ENCODE assay signal across 12 cellular contexts in the genomic region with DNA sequence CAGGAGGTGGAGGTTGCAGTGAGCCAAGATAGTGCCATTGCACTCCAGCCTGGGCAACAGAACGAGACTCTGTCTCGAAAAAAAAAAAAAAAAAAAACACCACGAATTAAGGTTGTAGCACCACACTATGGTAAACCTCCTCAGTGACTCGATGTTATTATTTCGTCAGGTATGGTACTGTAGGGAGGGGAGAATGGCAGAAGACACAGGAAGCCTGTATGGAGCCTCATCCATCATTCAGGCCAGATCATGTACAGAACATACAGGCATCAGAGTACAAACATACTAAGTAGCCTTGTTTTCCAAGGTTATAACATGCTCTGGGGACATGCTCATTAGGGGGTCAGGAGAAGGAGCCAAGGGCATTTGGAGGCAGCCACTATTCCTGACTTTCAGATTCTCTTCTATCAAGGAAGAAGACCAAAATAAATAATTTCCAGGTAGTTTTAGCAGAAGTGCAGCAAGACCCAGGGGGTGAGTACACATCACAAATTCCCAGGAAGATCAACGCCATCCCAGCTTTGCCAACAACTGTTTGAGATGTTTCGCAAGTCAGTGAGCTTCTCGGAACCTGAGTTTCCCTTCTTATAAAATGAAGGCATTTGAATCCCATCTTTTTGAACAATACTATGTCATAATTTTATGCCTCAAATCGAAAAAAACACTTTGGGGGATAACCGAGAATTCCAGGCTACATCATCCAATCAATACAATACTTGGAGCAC.
A peak's percentile ranks its signal among the peaks of the same experiment; 100 is the strongest.
DNase-seq lines count a peak whose midpoint lies in the region; ATAC-seq and TF ChIP-seq lines count a peak whose summit lies in the region.
"Had no signal": no experiment of that assay in that cellular context is flagged by ENCODE, and none has a peak within 500 bp of the region (broad histone marks: within the 10 kb centered on the region; RNA-seq: fewer than 3 reads in every experiment).

No MANE protein-coding gene starts in this region.

- no peak overlapping the region for H3K4me3 ChIP-seq in neuronal stem cell (ENCODE audit: low read length in 2 of 2)
- H3K4me3 ChIP-seq: dorsolateral prefrontal cortex had no signal

- POLR2A ChIA-PET in activated B cell treated with CpG ODN at 0.5 μM for 24 hours (lab: Charles Lee): interaction anchor here (0.5 to 0.7 kb wide), 3 partner anchors 10 to 325 kb away, joined by 3 to 17 read pairs (median 5); no protein-coding TSS in a partner anchor

- no peak overlapping the region for H2AFZ ChIP-seq in neuronal stem cell (ENCODE audit: low read length)

- H2BK5ac ChIP-seq in neuronal stem cell (ENCODE audit: low read length): no peak overlapping the region

- H3K79me1 ChIP-seq in neuronal stem cell (ENCODE audit: low read depth, low read length): no peaks in the 10 kb centered on the region

- no peak overlapping the region for H2BK12ac ChIP-seq in neuronal stem cell (ENCODE audit: low read length)

- no peak overlapping the region for H3K4ac ChIP-seq in neuronal stem cell (ENCODE audit: low read length)

- no peak overlapping the region for H2BK120ac ChIP-seq in neuronal stem cell (ENCODE audit: low read depth, low read length)

- no peak overlapping the region for H3K14ac ChIP-seq in neuronal stem cell (ENCODE audit: low read length)

- no peak overlapping the region for H3K4me3 Mint-ChIP-seq in activated B cell treated with CpG ODN at 0.5 μM for 24 hours

- H3K36me3 ChIP-seq in neuronal stem cell (replicated peaks in 1 of 2; ENCODE audit: control insufficient read depth in 2 of 2, insufficient read depth in 2 of 2, low read length in 2 of 2): no peaks in the 10 kb centered on the region

- intact Hi-C loops in activated B cell treated with CpG ODN at 0.5 μM for 24 hours (cut with micrococcal nuclease): no loop called here

- H3K27ac ChIP-seq in neuronal stem cell (replicated peaks; ENCODE audit: low read length): no peak overlapping the region
- H3K27ac ChIP-seq: dorsolateral prefrontal cortex had no signal

- CTCF ChIA-PET in activated B cell treated with CpG ODN at 0.5 μM for 24 hours (lab: Charles Lee): no interaction called here

- no peaks in the 10 kb centered on the region for H3K9me3 ChIP-seq in neuronal stem cell (replicated peaks in 1 of 2; ENCODE audit: control insufficient read depth in 2 of 2, insufficient read depth in 1 of 2, low read depth in 1 of 2, low read length in 2 of 2)

- H2BK15ac ChIP-seq in neuronal stem cell (ENCODE audit: low read length): no peak overlapping the region

- no peak overlapping the region for H4K91ac ChIP-seq in neuronal stem cell (ENCODE audit: low read depth, low read length, poor library complexity)

- no peaks in the 10 kb centered on the region for H3K27me3 ChIP-seq in neuronal stem cell (ENCODE audit: control insufficient read depth in 3 of 3, insufficient read depth in 3 of 3, low read depth in 1 of 3, low read length in 3 of 3)
- H3K27me3 ChIP-seq: dorsolateral prefrontal cortex had no signal

- H3K36me3 Mint-ChIP-seq in activated B cell treated with CpG ODN at 0.5 μM for 24 hours (ENCODE audit: low read depth): peaks cover 6% of the 10 kb centered on the region

- no peak overlapping the region for H3K9ac ChIP-seq in neuronal stem cell (ENCODE audit: low read depth, low read length, poor library complexity)

- peak; percentile 48 for DNase-seq in A172 (ENCODE audit: low spot score)
- peak; percentile 75 for DNase-seq in EL
- no peak for DNase-seq in activated B cell treated with CpG ODN at 0.5 μM for 24 hours
- DNase-seq in fibroblast of the conjunctiva (ENCODE audit: low read depth): peak; percentile 23
- DNase-seq in neuronal stem cell (ENCODE audit: low spot score): no peak
- no peak for DNase-seq in SHP77 treated with DMSO at 0.1 percent for 48 hours (lab: John Stamatoyannopoulos, UW)
- DNase-seq in hippocampal formation (lab: John Stamatoyannopoulos, UW): no peak
- DNase-seq: DMS 273 treated with DMSO at 0.1 percent for 48 hours, dorsolateral prefrontal cortex, NCI-H2081 treated with DMSO at 0.1 percent for 48 hours, SHP77 had no signal

- H3K27ac Mint-ChIP-seq in activated B cell treated with CpG ODN at 0.5 μM for 24 hours: peak overlapping the region; percentile 41

- ATAC-seq in activated B cell treated with CpG ODN at 0.5 μM for 24 hours (ENCODE audit: low read depth) (no peak), HG03139 (IDR thresholded peaks at IDR 0.05; ENCODE audit: unreplicated experiment) (no peak)

- H3K9me3 Mint-ChIP-seq in activated B cell treated with CpG ODN at 0.5 μM for 24 hours: no peaks in the 10 kb centered on the region

- no peak overlapping the region for H3K23ac ChIP-seq in neuronal stem cell (ENCODE audit: low read depth, low read length, poor library complexity)

- WGBS in neuronal stem cell (ENCODE audit: extremely low coverage in 2 of 2, insufficient read length in 2 of 2, insufficient replicate concordance in 1 of 2), 2 donors: no CpG with 5 or more reads among the region's 10 CpGs

- no peak overlapping the region for H2AK5ac ChIP-seq in neuronal stem cell (ENCODE audit: low read depth, low read length)

- H3K27me3 Mint-ChIP-seq in activated B cell treated with CpG ODN at 0.5 μM for 24 hours: no peaks in the 10 kb centered on the region

- no peak overlapping the region for H3K18ac ChIP-seq in neuronal stem cell (ENCODE audit: low read length)

- no peak overlapping the region for H3K4me2 ChIP-seq in neuronal stem cell (ENCODE audit: insufficient read depth, low read length, poor library complexity, severe bottlenecking)

- no peak overlapping the region for H4K8ac ChIP-seq in neuronal stem cell (ENCODE audit: low read depth, low read length)

- TF ChIP-seq CTCF in activated B cell treated with CpG ODN at 0.5 μM for 24 hours (IDR thresholded peaks at IDR 0.05): no peak

- H3K4me1 Mint-ChIP-seq in activated B cell treated with CpG ODN at 0.5 μM for 24 hours: peaks cover 68% of the 10 kb centered on the region

- no peaks in the 10 kb centered on the region for H3K4me1 ChIP-seq in neuronal stem cell (ENCODE audit: control insufficient read depth in 2 of 2, insufficient read depth in 1 of 2, low read depth in 1 of 2, low read length in 2 of 2)

Comparison
In these comparisons a context has a peak if more than half of its experiments do, and no peak if none do; other contexts are left out.
1. DNase-seq: peak in A172 (single experiment), EL (single experiment) and fibroblast of the conjunctiva (single experiment); none in activated B cell treated with CpG ODN at 0.5 μM for 24 hours (single experiment), neuronal stem cell (single experiment), SHP77 treated with DMSO at 0.1 percent for 48 hours (single experiment) and hippocampal formation (0 of 2).